Comparison of ENCODE assay signal across 16 cellular contexts in the genomic region with DNA sequence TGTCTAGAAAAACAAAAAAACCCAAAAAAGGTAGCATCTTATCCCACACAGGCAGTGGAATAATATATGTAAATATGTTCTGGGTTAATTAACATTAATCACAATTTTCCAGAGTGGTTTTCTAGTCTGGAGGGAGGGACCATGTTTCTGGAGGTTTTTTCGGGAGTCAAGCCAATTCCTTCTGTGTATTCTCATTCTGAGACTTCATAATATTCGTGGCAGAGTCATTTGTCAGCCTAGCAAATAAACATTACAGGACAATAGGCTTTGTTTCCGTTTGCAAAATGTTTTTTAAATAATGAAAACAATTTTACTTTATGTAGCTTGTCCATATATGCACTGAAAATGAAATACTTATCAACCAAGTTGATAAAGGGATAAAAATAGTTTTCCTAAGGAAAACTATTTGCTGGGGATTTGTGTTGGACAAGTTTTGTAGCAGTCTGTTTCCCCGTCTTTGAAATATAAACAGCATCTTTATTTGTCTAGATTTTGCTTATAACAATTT. TPM values are rescaled to one million over a fixed set of nuclear protein-coding genes. Genes with fewer than 3 reads are reported as not detected.
A peak's percentile ranks its signal among the peaks of the same experiment; 100 is the strongest.
DNase-seq lines count a peak whose midpoint lies in the region; ATAC-seq and TF ChIP-seq lines count a peak whose summit lies in the region.
"Had no signal": no experiment of that assay in that cellular context is flagged by ENCODE, and none has a peak within 500 bp of the region (broad histone marks: within the 10 kb centered on the region; RNA-seq: fewer than 3 reads in every experiment).

No MANE protein-coding gene starts in this region.

- 4 to 5% methylated on average over 4 of the region's 4 CpGs for WGBS in GM23248 (ENCODE audit: low coverage in 1 of 2, low lambda C conversion rate in 2 of 2, missing lambda C conversion rate in 2 of 2), 2 experiments

- H3F3A ChIP-seq in GM23248 (ENCODE audit: insufficient read depth) (peaks cover 29% of the 10 kb centered on the region), MM.1S (ENCODE audit: insufficient read depth, low read length) (no peaks in the 10 kb centered on the region)

- DNase-seq in GM23248 (peak; percentile 59), amniotic epithelial cell (ENCODE audit: low read depth) (peak; percentile 59), left lung (no peak), posterior vena cava (ENCODE audit: low spot score) (no peak), GM19238 (ENCODE audit: insufficient read length, low spot score) (no peak), MM.1S (no peak)
- DNase-seq in activated naive CD4-positive, alpha-beta T cell (lab: John Stamatoyannopoulos, UW), result no peak
- DNase-seq: activated CD4-positive, alpha-beta T cell treated with anti-CD3 and anti-CD28 coated beads for 1 hour; DMS53; NCI-H2081 treated with DMSO at 0.1 percent for 48 hours; NCI-H748 treated with DMSO at 0.1 percent for 48 hours; occipital lobe had no signal

- peak overlapping the region; percentile 69 for H3K4me2 ChIP-seq in GM23248 (ENCODE audit: unreplicated experiment)
- no peak overlapping the region for H3K4me2 ChIP-seq in MM.1S (ENCODE audit: low read depth, low read length)
- H3K4me2 ChIP-seq: BLaER1 treated with 17β-estradiol and CSF1 and Interleukin-3, amounts not matched to agents 10 nM and 100 nM had no signal

- H2AFZ ChIP-seq in GM23248 (peak overlapping the region; percentile 51), MM.1S (ENCODE audit: low read length) (no peak overlapping the region)

- H3K9ac ChIP-seq in GM23248 (peak overlapping the region; percentile 33), stomach smooth muscle (ENCODE audit: low read length in 2 of 2) (no peak overlapping the region), MM.1S (ENCODE audit: low read length) (no peak overlapping the region)
- H3K9ac ChIP-seq: BLaER1 treated with 17β-estradiol and CSF1 and Interleukin-3, amounts not matched to agents 10 nM and 100 nM had no signal

- no peak for TF ChIP-seq CTCF in left lung (IDR thresholded peaks at IDR 0.05)
- TF ChIP-seq CTCF in MM.1S (IDR thresholded peaks at IDR 0.05; ENCODE audit: low read length), result no peak

- H3K9me3 ChIP-seq in GM23248 (ENCODE audit: low read depth) (no peaks in the 10 kb centered on the region), left lung (no peaks in the 10 kb centered on the region), stomach smooth muscle (ENCODE audit: control insufficient read depth in 2 of 2, low read length in 2 of 2) (no peaks in the 10 kb centered on the region), MM.1S (replicated peaks; ENCODE audit: insufficient read depth, low read length) (no peaks in the 10 kb centered on the region)
- H3K9me3 ChIP-seq: BLaER1 treated with 17β-estradiol and CSF1 and Interleukin-3, amounts not matched to agents 10 nM and 100 nM had no signal

- H3K27me3 ChIP-seq in GM23248 (replicated peaks; ENCODE audit: insufficient read depth) (no peaks in the 10 kb centered on the region), left lung (no peaks in the 10 kb centered on the region), stomach smooth muscle (ENCODE audit: control insufficient read depth in 1 of 2, insufficient read depth in 2 of 2, low read length in 2 of 2) (no peaks in the 10 kb centered on the region), MM.1S (replicated peaks; ENCODE audit: insufficient read depth, low read length) (no peaks in the 10 kb centered on the region)

- no peak for ATAC-seq in left lung
- ATAC-seq: activated naive CD4-positive, alpha-beta T cell treated with anti-CD3 and anti-CD28 coated beads, Interleukin-2, amount 50 U/mL, for 72 hours had no signal

- no peaks in the 10 kb centered on the region for H4K20me1 ChIP-seq in GM23248 (ENCODE audit: insufficient read depth)
- no peaks in the 10 kb centered on the region for H4K20me1 ChIP-seq in MM.1S (ENCODE audit: insufficient read depth, low read length)
- H4K20me1 ChIP-seq: BLaER1 treated with 17β-estradiol and CSF1 and Interleukin-3, amounts not matched to agents 10 nM and 100 nM had no signal

- H3K9me2 ChIP-seq in GM23248 (ENCODE audit: insufficient read depth), result no peaks in the 10 kb centered on the region
- H3K9me2 ChIP-seq in MM.1S (replicated peaks; ENCODE audit: insufficient read depth, low read length), result no peaks in the 10 kb centered on the region

- intact Hi-C loops in left lung (cut with DNase I) (no loop called here), posterior vena cava (cut with DNase I) (loop anchor here in 1 of 2 donors (10.0 kb wide), 1 partner anchor 47 kb away; no protein-coding TSS in a partner anchor)

- H3K4me3 ChIP-seq in GM23248 (peak overlapping the region; percentile 24; the same call in 1 of the 2 replicates), left lung (no peak overlapping the region), stomach smooth muscle (ENCODE audit: low read length in 2 of 2) (peak overlapping the region in 1 of 2 donors; percentile 7), MM.1S (ENCODE audit: low read length) (no peak overlapping the region)
- H3K4me3 ChIP-seq: BLaER1 treated with 17β-estradiol and CSF1 and Interleukin-3, amounts not matched to agents 10 nM and 100 nM had no signal

- H3K27ac ChIP-seq in GM23248, result peak overlapping the region; percentile 40
- peak overlapping the region; percentile 8 to 15 for H3K27ac ChIP-seq in left lung
- H3K27ac ChIP-seq in stomach smooth muscle (ENCODE audit: low read length), result peak overlapping the region; percentile 33
- no peak overlapping the region for H3K27ac ChIP-seq in MM.1S (ENCODE audit: low read length)
- H3K27ac ChIP-seq: BLaER1 treated with 17β-estradiol and CSF1 and Interleukin-3, amounts not matched to agents 10 nM and 100 nM; RWPE1 had no signal

- in situ Hi-C loops in GM23248 (cut with MboI), result no loop called here

- peaks cover 30% of the 10 kb centered on the region for H3K4me1 ChIP-seq in GM23248 (ENCODE audit: insufficient read depth)
- peaks cover 5 to 11% of the 10 kb centered on the region in 2 donors for H3K4me1 ChIP-seq in left lung
- peaks cover 23% of the 10 kb centered on the region for H3K4me1 ChIP-seq in stomach smooth muscle (ENCODE audit: control insufficient read depth, insufficient read depth, low read length)
- peaks cover 8% of the 10 kb centered on the region; the same call in 1 of the 2 replicates for H3K4me1 ChIP-seq in MM.1S (ENCODE audit: low read length)

- H3K79me2 ChIP-seq in GM23248 (ENCODE audit: insufficient read depth) (peaks cover 31% of the 10 kb centered on the region; the same call in 1 of the 2 replicates), MM.1S (ENCODE audit: low read length) (no peaks in the 10 kb centered on the region)

- H3K36me3 ChIP-seq in GM23248 (ENCODE audit: low read depth) (no peaks in the 10 kb centered on the region), left lung (no peaks in the 10 kb centered on the region), stomach smooth muscle (ENCODE audit: control insufficient read depth in 2 of 2, insufficient read depth in 2 of 2, low read length in 2 of 2) (no peaks in the 10 kb centered on the region), MM.1S (replicated peaks; ENCODE audit: insufficient read depth, low read length) (no peaks in the 10 kb centered on the region)
- H3K36me3 ChIP-seq: BLaER1 treated with 17β-estradiol and CSF1 and Interleukin-3, amounts not matched to agents 10 nM and 100 nM had no signal

RNA-seq across cellular contexts. Expression of a gene that starts 26.4 kb away (rescaled TPM):
- 105 and 141 TPM in 2 replicates for total RNA-seq in GM23248 (2014; rRNA removed; shearing (Covaris generic))
- polyA plus RNA-seq in GM23248 (2016; fragmentation: Nextera tagmentation; extraction: Ambion mirVana), result 194 and 202 TPM in 2 replicates
- total RNA-seq in left lung (100 to 1,000 TPM; 110 to 123 TPM), posterior vena cava (100 to 1,000 TPM in 1 of 2 donors, 10 to 100 TPM in 1; 95.0 to 104 TPM)

RNA-seq across cellular contexts. Expression of a gene that starts 34.2 kb away (rescaled TPM):
- 56.1 and 83.7 TPM in 2 replicates for total RNA-seq in GM23248 (2014; rRNA removed; shearing (Covaris generic))
- polyA plus RNA-seq in GM23248 (2016; fragmentation: Nextera tagmentation; extraction: Ambion mirVana), result 44.0 and 46.0 TPM in 2 replicates
- total RNA-seq in left lung (10 to 100 TPM; 40.1 to 42.1 TPM), posterior vena cava (100 to 1,000 TPM; 125 to 246 TPM)

Comparison
In these comparisons a context has a peak if more than half of its experiments do, and no peak if none do; other contexts are left out.
1. DNase-seq: peak in GM23248 (single experiment) and amniotic epithelial cell (single experiment); none in left lung (0 of 2), posterior vena cava (single experiment), GM19238 (single experiment), activated naive CD4-positive, alpha-beta T cell (0 of 4) and MM.1S (single experiment).